1 cellular context compared by ENCODE assay signal in the genomic region with DNA sequence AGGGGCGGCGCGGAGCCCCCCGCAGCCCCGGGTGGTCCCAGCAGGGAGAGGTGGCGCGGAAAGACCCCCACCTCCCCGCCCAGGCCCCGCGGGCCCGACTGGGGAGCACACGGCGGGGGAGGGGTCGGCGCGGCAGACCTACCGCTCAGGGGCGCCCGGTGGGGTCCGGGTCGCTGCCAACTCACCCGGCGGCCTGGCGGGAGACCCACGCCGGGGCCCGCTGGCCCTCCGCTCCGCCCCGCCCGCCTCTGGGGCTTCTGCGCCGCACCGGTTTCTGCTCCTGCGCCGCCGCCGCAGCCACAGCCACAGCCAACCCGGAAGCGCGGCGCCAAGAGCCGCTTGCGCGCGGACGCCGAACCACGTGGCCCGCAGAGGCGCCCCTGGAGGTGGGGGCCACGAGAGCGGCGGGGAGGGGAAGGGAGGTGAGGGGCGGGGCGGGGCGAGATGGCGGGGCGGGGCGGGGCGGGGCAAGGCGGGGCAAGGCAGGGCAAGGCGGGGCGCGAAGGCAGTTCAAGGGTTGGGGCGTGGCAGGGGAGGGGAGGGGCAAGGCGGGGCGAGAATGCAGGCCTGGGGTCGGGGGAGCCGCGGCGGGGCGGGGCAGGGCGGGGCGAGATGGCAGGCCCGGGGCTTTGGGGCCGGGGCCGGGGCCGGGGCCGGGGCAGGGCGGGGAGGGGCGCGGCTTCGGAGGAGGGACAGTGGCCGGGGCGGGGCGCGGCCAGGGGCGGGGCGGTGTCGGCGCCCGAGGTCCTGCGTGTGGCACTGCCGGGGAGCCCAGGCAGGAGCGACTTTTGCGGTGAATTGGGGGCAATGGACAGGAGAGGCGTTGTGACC.
TF ChIP-seq lines count a peak whose summit lies in the region.

Gene ZBTB24, minus strand, starts transcription at position 307 of the 831 bp plus-strand sequence. CDS start 1,193 bp downstream, outside the sequence.

TF ChIP-seq in K562, 482 proteins besides CTCF, POLR2A, EP300 and RAD21 (continued from another document):
- TF ChIP-seq, protein P1, sequence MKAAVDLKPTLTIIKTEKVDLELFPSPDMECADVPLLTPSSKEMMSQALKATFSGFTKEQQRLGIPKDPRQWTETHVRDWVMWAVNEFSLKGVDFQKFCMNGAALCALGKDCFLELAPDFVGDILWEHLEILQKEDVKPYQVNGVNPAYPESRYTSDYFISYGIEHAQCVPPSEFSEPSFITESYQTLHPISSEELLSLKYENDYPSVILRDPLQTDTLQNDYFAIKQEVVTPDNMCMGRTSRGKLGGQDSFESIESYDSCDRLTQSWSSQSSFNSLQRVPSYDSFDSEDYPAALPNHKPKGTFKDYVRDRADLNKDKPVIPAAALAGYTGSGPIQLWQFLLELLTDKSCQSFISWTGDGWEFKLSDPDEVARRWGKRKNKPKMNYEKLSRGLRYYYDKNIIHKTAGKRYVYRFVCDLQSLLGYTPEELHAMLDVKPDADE (conservative IDR thresholded peaks at IDR 0.05; ENCODE audit: control insufficient read depth, low read depth, low read length): 0 out of 2 replicates have a peak, but pooled peaks have one; percentile 60
- TF ChIP-seq, protein P2, sequence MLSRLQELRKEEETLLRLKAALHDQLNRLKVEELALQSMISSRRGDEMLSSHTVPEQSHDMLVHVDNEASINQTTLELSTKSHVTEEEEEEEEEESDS (CRISPR knock-in tag; IDR thresholded peaks at IDR 0.05): no peak
- TF ChIP-seq ZNF318 (IDR thresholded peaks at IDR 0.05; ENCODE audit: borderline replicate concordance in 1 of 2, low read depth in 1 of 2): no peak
- TF ChIP-seq XRCC5 (IDR thresholded peaks at IDR 0.05; ENCODE audit: low read depth, low read length): no peak
- no peak for TF ChIP-seq MLX (CRISPR knock-in tag; conservative IDR thresholded peaks at IDR 0.05)
- TF ChIP-seq ZFP30 (CRISPR knock-in tag; IDR thresholded peaks at IDR 0.05; ENCODE audit: borderline replicate concordance): no peak
- peak in 2 of 3 experiments; percentile 61 to 63 for TF ChIP-seq YY1 (IDR thresholded peaks at IDR 0.05; ENCODE audit: borderline replicate concordance in 1 of 3, control insufficient read depth in 1 of 3, extremely low read depth in 1 of 3, insufficient read depth in 3 of 3, insufficient read length in 1 of 3, insufficient replicate concordance in 2 of 3, low read depth in 1 of 3, low read length in 2 of 3)
- TF ChIP-seq HNRNPLL (IDR thresholded peaks at IDR 0.05; ENCODE audit: low read depth, low read length, poor library complexity, severe bottlenecking): peak; percentile 93
- no peak for TF ChIP-seq CC2D1A (IDR thresholded peaks at IDR 0.05)
- no peak for TF ChIP-seq BCLAF1 (IDR thresholded peaks at IDR 0.05; ENCODE audit: borderline replicate concordance in 1 of 2, control insufficient read depth in 1 of 2, low read depth in 2 of 2, low read length in 1 of 2)
- TF ChIP-seq MAFG (tag; conservative IDR thresholded peaks at IDR 0.05): no peak
- no peak for TF ChIP-seq TEAD1 (CRISPR knock-in tag; IDR thresholded peaks at IDR 0.05)
- TF ChIP-seq MTA1 (IDR thresholded peaks at IDR 0.05; ENCODE audit: borderline replicate concordance): no peak
- no peak for TF ChIP-seq CREB1 (IDR thresholded peaks at IDR 0.05)
- TF ChIP-seq CREB1 (CRISPR knock-in tag; IDR thresholded peaks at IDR 0.05): no peak
- TF ChIP-seq HDGF (IDR thresholded peaks at IDR 0.05): no peak
- TF ChIP-seq, protein P3, sequence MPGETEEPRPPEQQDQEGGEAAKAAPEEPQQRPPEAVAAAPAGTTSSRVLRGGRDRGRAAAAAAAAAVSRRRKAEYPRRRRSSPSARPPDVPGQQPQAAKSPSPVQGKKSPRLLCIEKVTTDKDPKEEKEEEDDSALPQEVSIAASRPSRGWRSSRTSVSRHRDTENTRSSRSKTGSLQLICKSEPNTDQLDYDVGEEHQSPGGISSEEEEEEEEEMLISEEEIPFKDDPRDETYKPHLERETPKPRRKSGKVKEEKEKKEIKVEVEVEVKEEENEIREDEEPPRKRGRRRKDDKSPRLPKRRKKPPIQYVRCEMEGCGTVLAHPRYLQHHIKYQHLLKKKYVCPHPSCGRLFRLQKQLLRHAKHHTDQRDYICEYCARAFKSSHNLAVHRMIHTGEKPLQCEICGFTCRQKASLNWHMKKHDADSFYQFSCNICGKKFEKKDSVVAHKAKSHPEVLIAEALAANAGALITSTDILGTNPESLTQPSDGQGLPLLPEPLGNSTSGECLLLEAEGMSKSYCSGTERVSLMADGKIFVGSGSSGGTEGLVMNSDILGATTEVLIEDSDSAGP (CRISPR knock-in tag; IDR thresholded peaks at IDR 0.05): no peak
- TF ChIP-seq ID3 (CRISPR knock-in tag; IDR thresholded peaks at IDR 0.05): no peak
- TF ChIP-seq ID3 (tag; IDR thresholded peaks at IDR 0.05): no peak
